1 cellular context compared by ENCODE assay signal in the genomic region with DNA sequence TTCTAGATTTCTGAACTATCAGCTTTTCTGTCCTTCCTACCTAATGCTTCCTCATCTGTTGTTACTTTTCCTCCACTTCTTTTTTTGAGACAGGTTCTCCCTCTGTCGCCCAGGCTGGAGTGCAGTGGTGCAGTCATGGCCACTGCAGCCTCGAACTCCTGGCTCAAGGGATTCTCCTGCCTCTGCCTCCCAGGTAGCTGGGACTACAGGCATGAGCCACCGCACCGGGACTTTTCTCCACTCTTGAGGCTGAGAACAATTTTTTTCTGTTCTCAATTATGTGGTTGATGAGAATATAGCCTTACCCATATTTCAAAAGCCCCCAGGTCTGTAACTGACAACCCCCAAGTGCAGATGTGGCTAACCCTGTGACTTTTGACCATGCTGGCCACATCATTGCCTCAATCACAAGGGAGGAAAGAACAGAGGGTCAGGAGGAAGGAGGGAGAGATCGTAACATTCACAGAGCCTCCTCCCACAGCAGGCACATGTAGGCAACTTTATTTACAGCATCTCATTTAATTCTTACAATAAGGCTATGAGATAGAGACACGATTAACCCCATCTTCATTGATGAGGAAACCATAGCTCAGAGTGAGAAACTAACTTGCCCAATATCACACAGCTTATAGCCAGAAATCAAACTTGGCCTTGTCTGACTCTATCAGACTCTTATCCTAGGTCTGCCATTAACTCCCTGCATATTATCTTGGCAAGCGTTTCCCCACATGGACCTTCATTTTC.
A peak's percentile ranks its signal among the peaks of the same experiment; 100 is the strongest.
TF ChIP-seq lines count a peak whose summit lies in the region.

No MANE protein-coding gene starts in this region.

TF ChIP-seq in GM12878, 131 proteins besides CTCF, POLR2A, EP300 and RAD21 (continues in another document):
- TF ChIP-seq, protein P1, sequence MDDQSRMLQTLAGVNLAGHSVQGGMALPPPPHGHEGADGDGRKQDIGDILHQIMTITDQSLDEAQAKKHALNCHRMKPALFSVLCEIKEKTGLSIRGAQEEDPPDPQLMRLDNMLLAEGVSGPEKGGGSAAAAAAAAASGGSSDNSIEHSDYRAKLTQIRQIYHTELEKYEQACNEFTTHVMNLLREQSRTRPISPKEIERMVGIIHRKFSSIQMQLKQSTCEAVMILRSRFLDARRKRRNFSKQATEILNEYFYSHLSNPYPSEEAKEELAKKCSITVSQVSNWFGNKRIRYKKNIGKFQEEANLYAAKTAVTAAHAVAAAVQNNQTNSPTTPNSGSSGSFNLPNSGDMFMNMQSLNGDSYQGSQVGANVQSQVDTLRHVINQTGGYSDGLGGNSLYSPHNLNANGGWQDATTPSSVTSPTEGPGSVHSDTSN (IDR thresholded peaks at IDR 0.05; ENCODE audit: insufficient replicate concordance, low read depth, low read length) = no peak
- TF ChIP-seq, protein P2, sequence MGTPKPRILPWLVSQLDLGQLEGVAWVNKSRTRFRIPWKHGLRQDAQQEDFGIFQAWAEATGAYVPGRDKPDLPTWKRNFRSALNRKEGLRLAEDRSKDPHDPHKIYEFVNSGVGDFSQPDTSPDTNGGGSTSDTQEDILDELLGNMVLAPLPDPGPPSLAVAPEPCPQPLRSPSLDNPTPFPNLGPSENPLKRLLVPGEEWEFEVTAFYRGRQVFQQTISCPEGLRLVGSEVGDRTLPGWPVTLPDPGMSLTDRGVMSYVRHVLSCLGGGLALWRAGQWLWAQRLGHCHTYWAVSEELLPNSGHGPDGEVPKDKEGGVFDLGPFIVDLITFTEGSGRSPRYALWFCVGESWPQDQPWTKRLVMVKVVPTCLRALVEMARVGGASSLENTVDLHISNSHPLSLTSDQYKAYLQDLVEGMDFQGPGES (IDR thresholded peaks at IDR 0.05) = no peak
- TF ChIP-seq HDAC2 (IDR thresholded peaks at IDR 0.05) (no peak), WRNIP1 (IDR thresholded peaks at IDR 0.05; ENCODE audit: borderline replicate concordance, low read depth, low read length) (no peak), SMAD1 (IDR thresholded peaks at IDR 0.05; ENCODE audit: low read depth, partially characterized antibody) (peak; percentile 30), MEF2B (IDR thresholded peaks at IDR 0.05; ENCODE audit: partially characterized antibody, poor library complexity, severe bottlenecking) (no peak), JUND (IDR thresholded peaks at IDR 0.05; ENCODE audit: low read depth, low read length) (no peak), RB1 (IDR thresholded peaks at IDR 0.05; ENCODE audit: borderline replicate concordance) (0 out of 2 replicates have a peak, but pooled peaks have one; percentile 24), STAT1 (conservative IDR thresholded peaks at IDR 0.05) (no peak), NR2C1 (IDR thresholded peaks at IDR 0.05) (no peak), ZNF274 (IDR thresholded peaks at IDR 0.05; ENCODE audit: insufficient read depth, insufficient read length) (no peak), ASH2L (IDR thresholded peaks at IDR 0.05; ENCODE audit: borderline replicate concordance, low read depth) (no peak), CBX5 (IDR thresholded peaks at IDR 0.05; ENCODE audit: low read depth) (no peak), MYB (IDR thresholded peaks at IDR 0.05; ENCODE audit: borderline replicate concordance, low read depth, low read length) (no peak), KLF5 (IDR thresholded peaks at IDR 0.05; ENCODE audit: partially characterized antibody) (no peak), GATAD2B (conservative IDR thresholded peaks at IDR 0.05; ENCODE audit: low read depth) (0 out of 2 replicates have a peak, but pooled peaks have one; percentile 8), ZNF622 (IDR thresholded peaks at IDR 0.05) (no peak), SRF (IDR thresholded peaks at IDR 0.05; ENCODE audit: low read depth in 2 of 2, low read length in 2 of 2) (no peak), MEF2A (IDR thresholded peaks at IDR 0.05; ENCODE audit: insufficient read depth, low read depth, low read length) (no peak), RFX5 (IDR thresholded peaks at IDR 0.05; ENCODE audit: low read depth, low read length) (no peak), LARP7 (IDR thresholded peaks at IDR 0.05) (no peak), PML (IDR thresholded peaks at IDR 0.05; ENCODE audit: low read length) (no peak), JUNB (IDR thresholded peaks at IDR 0.05) (no peak), MYC (IDR thresholded peaks at IDR 0.05; ENCODE audit: insufficient read depth, insufficient read length, insufficient replicate concordance, low read length, severe bottlenecking) (no peak), HDAC6 (IDR thresholded peaks at IDR 0.05; ENCODE audit: unreplicated experiment) (no peak), RAD51 (IDR thresholded peaks at IDR 0.05) (no peak), BCL11A (IDR thresholded peaks at IDR 0.05; ENCODE audit: low read depth, low read length) (peak; percentile 39; the same call in 1 of the 2 replicates), FOXK2 (IDR thresholded peaks at IDR 0.05) (no peak), SIN3A (IDR thresholded peaks at IDR 0.05; ENCODE audit: low read depth, low read length) (no peak), CBX3 (IDR thresholded peaks at IDR 0.05; ENCODE audit: borderline replicate concordance, low read depth) (no peak), ATF7 (IDR thresholded peaks at IDR 0.05; ENCODE audit: low read depth) (peak; percentile 50), SMC3 (IDR thresholded peaks at IDR 0.05; ENCODE audit: borderline replicate concordance, low read length) (no peak), POLR2AphosphoS2 (IDR thresholded peaks at IDR 0.05; ENCODE audit: low read depth, low read length) (no peak), YY1 (IDR thresholded peaks at IDR 0.05; ENCODE audit: low read depth, low read length) (no peak), ZZZ3 (IDR thresholded peaks at IDR 0.05; ENCODE audit: control insufficient read depth, insufficient read length, low read depth) (no peak), BRCA1 (IDR thresholded peaks at IDR 0.05; ENCODE audit: low read depth, low read length) (no peak)
- TF ChIP-seq, protein P3, sequence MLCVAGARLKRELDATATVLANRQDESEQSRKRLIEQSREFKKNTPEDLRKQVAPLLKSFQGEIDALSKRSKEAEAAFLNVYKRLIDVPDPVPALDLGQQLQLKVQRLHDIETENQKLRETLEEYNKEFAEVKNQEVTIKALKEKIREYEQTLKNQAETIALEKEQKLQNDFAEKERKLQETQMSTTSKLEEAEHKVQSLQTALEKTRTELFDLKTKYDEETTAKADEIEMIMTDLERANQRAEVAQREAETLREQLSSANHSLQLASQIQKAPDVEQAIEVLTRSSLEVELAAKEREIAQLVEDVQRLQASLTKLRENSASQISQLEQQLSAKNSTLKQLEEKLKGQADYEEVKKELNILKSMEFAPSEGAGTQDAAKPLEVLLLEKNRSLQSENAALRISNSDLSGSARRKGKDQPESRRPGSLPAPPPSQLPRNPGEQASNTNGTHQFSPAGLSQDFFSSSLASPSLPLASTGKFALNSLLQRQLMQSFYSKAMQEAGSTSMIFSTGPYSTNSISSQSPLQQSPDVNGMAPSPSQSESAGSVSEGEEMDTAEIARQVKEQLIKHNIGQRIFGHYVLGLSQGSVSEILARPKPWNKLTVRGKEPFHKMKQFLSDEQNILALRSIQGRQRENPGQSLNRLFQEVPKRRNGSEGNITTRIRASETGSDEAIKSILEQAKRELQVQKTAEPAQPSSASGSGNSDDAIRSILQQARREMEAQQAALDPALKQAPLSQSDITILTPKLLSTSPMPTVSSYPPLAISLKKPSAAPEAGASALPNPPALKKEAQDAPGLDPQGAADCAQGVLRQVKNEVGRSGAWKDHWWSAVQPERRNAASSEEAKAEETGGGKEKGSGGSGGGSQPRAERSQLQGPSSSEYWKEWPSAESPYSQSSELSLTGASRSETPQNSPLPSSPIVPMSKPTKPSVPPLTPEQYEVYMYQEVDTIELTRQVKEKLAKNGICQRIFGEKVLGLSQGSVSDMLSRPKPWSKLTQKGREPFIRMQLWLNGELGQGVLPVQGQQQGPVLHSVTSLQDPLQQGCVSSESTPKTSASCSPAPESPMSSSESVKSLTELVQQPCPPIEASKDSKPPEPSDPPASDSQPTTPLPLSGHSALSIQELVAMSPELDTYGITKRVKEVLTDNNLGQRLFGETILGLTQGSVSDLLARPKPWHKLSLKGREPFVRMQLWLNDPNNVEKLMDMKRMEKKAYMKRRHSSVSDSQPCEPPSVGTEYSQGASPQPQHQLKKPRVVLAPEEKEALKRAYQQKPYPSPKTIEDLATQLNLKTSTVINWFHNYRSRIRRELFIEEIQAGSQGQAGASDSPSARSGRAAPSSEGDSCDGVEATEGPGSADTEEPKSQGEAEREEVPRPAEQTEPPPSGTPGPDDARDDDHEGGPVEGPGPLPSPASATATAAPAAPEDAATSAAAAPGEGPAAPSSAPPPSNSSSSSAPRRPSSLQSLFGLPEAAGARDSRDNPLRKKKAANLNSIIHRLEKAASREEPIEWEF (IDR thresholded peaks at IDR 0.05; ENCODE audit: insufficient replicate concordance, low read depth, low read length) = peak; percentile 35
- TF ChIP-seq, protein P4, sequence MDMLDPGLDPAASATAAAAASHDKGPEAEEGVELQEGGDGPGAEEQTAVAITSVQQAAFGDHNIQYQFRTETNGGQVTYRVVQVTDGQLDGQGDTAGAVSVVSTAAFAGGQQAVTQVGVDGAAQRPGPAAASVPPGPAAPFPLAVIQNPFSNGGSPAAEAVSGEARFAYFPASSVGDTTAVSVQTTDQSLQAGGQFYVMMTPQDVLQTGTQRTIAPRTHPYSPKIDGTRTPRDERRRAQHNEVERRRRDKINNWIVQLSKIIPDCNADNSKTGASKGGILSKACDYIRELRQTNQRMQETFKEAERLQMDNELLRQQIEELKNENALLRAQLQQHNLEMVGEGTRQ (IDR thresholded peaks at IDR 0.05; ENCODE audit: borderline replicate concordance, low read depth, low read length) = no peak
- TF ChIP-seq, protein P5, sequence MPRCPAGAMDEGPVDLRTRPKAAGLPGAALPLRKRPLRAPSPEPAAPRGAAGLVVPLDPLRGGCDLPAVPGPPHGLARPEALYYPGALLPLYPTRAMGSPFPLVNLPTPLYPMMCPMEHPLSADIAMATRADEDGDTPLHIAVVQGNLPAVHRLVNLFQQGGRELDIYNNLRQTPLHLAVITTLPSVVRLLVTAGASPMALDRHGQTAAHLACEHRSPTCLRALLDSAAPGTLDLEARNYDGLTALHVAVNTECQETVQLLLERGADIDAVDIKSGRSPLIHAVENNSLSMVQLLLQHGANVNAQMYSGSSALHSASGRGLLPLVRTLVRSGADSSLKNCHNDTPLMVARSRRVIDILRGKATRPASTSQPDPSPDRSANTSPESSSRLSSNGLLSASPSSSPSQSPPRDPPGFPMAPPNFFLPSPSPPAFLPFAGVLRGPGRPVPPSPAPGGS (IDR thresholded peaks at IDR 0.05; ENCODE audit: borderline replicate concordance, insufficient read depth, low read depth, low read length, poor library complexity, severe bottlenecking) = no peak
- TF ChIP-seq, protein P6, sequence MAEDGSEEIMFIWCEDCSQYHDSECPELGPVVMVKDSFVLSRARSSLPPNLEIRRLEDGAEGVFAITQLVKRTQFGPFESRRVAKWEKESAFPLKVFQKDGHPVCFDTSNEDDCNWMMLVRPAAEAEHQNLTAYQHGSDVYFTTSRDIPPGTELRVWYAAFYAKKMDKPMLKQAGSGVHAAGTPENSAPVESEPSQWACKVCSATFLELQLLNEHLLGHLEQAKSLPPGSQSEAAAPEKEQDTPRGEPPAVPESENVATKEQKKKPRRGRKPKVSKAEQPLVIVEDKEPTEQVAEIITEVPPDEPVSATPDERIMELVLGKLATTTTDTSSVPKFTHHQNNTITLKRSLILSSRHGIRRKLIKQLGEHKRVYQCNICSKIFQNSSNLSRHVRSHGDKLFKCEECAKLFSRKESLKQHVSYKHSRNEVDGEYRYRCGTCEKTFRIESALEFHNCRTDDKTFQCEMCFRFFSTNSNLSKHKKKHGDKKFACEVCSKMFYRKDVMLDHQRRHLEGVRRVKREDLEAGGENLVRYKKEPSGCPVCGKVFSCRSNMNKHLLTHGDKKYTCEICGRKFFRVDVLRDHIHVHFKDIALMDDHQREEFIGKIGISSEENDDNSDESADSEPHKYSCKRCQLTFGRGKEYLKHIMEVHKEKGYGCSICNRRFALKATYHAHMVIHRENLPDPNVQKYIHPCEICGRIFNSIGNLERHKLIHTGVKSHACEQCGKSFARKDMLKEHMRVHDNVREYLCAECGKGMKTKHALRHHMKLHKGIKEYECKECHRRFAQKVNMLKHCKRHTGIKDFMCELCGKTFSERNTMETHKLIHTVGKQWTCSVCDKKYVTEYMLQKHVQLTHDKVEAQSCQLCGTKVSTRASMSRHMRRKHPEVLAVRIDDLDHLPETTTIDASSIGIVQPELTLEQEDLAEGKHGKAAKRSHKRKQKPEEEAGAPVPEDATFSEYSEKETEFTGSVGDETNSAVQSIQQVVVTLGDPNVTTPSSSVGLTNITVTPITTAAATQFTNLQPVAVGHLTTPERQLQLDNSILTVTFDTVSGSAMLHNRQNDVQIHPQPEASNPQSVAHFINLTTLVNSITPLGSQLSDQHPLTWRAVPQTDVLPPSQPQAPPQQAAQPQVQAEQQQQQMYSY (CRISPR knock-in tag; IDR thresholded peaks at IDR 0.05) = no peak
- TF ChIP-seq, protein P7, sequence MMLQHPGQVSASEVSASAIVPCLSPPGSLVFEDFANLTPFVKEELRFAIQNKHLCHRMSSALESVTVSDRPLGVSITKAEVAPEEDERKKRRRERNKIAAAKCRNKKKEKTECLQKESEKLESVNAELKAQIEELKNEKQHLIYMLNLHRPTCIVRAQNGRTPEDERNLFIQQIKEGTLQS (IDR thresholded peaks at IDR 0.05; ENCODE audit: borderline replicate concordance, extremely low read depth, low read depth, low read length) = no peak
- TF ChIP-seq, protein P8, sequence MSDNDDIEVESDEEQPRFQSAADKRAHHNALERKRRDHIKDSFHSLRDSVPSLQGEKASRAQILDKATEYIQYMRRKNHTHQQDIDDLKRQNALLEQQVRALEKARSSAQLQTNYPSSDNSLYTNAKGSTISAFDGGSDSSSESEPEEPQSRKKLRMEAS (IDR thresholded peaks at IDR 0.05; ENCODE audit: low read depth, low read length) = no peak
- TF ChIP-seq, protein P9, sequence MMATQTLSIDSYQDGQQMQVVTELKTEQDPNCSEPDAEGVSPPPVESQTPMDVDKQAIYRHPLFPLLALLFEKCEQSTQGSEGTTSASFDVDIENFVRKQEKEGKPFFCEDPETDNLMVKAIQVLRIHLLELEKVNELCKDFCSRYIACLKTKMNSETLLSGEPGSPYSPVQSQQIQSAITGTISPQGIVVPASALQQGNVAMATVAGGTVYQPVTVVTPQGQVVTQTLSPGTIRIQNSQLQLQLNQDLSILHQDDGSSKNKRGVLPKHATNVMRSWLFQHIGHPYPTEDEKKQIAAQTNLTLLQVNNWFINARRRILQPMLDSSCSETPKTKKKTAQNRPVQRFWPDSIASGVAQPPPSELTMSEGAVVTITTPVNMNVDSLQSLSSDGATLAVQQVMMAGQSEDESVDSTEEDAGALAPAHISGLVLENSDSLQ (IDR thresholded peaks at IDR 0.05) = peak; percentile 52; the same call in 1 of the 2 replicates
- TF ChIP-seq, protein P10, sequence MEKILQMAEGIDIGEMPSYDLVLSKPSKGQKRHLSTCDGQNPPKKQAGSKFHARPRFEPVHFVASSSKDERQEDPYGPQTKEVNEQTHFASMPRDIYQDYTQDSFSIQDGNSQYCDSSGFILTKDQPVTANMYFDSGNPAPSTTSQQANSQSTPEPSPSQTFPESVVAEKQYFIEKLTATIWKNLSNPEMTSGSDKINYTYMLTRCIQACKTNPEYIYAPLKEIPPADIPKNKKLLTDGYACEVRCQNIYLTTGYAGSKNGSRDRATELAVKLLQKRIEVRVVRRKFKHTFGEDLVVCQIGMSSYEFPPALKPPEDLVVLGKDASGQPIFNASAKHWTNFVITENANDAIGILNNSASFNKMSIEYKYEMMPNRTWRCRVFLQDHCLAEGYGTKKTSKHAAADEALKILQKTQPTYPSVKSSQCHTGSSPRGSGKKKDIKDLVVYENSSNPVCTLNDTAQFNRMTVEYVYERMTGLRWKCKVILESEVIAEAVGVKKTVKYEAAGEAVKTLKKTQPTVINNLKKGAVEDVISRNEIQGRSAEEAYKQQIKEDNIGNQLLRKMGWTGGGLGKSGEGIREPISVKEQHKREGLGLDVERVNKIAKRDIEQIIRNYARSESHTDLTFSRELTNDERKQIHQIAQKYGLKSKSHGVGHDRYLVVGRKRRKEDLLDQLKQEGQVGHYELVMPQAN (conservative IDR thresholded peaks at IDR 0.05) = 0 out of 2 replicates have a peak, but pooled peaks have one; percentile 16
